Comparison of ENCODE assay signal across 33 cellular contexts in the genomic region with DNA sequence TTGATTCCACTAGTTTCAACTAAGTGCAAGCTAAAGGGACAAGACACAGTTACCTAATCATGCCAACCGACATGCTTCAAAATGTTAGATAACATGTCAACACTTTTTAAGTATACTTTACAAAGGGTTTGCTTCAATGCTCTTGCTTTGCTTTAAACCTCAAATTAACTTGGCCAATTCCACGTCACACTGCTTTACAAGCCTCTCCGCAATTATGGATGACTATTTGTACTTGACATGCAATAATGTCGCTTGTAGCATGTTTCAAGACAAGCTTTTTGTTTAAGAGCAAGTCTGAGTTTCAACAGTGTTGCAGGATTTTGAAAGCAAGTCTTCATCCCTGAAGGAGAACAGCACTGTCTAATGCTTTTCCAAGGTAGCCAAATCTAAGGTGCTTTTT.
"Had no signal": no experiment of that assay in that cellular context is flagged by ENCODE, and none has a peak within 500 bp of the region (broad histone marks: within the 10 kb centered on the region; RNA-seq: fewer than 3 reads in every experiment).

No MANE protein-coding gene starts in this region.

- H3K4me3 ChIP-seq: adrenal gland, body of pancreas, breast epithelium had no signal

- DNase-seq: activated B cell treated with CpG ODN at 0.5 μM for 24 hours; activated CD4-positive, alpha-beta memory T cell treated with anti-CD3 and anti-CD28 coated beads for 36 hours; activated CD4-positive, alpha-beta T cell treated with anti-CD3 and anti-CD28 coated beads for 4 hours; activated CD4-positive, alpha-beta T cell treated with anti-CD3 and anti-CD28 coated beads, Interleukin-2, amount 10 ng/mL, durations not matched to agents 24 days and 14 days; activated CD4-positive, alpha-beta T cell treated with anti-CD3 and anti-CD28 coated beads, Interleukin-2, amount 50 U/mL, for 1 hour; activated CD4-positive, alpha-beta T cell treated with anti-CD3 and anti-CD28 coated beads, Interleukin-2, amount 50 U/mL, for 4 hours; activated CD4-positive, CD25-positive, alpha-beta regulatory T cell treated with anti-CD3 and anti-CD28 coated beads, Interleukin-2, amount 50 U/mL, for 72 hours; activated CD8-positive, alpha-beta memory T cell treated with anti-CD3 and anti-CD28 coated beads, Interleukin-2, amount 50 U/mL, for 48 hours; activated CD8-positive, alpha-beta T cell treated with anti-CD3 and anti-CD28 coated beads for 36 hours; activated effector memory CD4-positive, alpha-beta T cell treated with anti-CD3 and anti-CD28 coated beads, Interleukin-2, amount 50 U/mL, for 16 hours; activated gamma-delta T cell treated with Interleukin-2 at 50 U/mL for 16 hours; activated naive CD4-positive, alpha-beta T cell; activated naive CD4-positive, alpha-beta T cell treated with anti-CD3 and anti-CD28 coated beads for 36 hours; activated naive CD4-positive, alpha-beta T cell treated with anti-CD3 and anti-CD28 coated beads, Interleukin-2, amount 50 U/mL, for 16 hours; activated naive CD8-positive, alpha-beta T cell treated with anti-CD3 and anti-CD28 coated beads for 36 hours; activated T-cell treated with anti-CD3 and anti-CD28 coated beads, Interleukin-2, amount 50 U/mL, for 24 hours; activated T-cell treated with anti-CD3 and anti-CD28 coated beads, Interleukin-2, amount 50 U/mL, for 48 hours; adrenal gland; amniotic stem cell; aorta; body of pancreas; brain microvascular endothelial cell; central memory CD4-positive, alpha-beta T cell; T-helper 1 cell; T-helper 2 cell; T-helper 9 cell had no signal

- H3K27me3 ChIP-seq: adrenal gland, body of pancreas, brain microvascular endothelial cell, breast epithelium had no signal

- H3K4me1 ChIP-seq: adrenal gland, body of pancreas, breast epithelium had no signal

- H3K4me3 Mint-ChIP-seq: activated B cell treated with CpG ODN at 0.5 μM for 24 hours; activated CD4-positive, alpha-beta memory T cell treated with anti-CD3 and anti-CD28 coated beads for 36 hours; activated CD4-positive, alpha-beta T cell treated with anti-CD3 and anti-CD28 coated beads, Interleukin-2, amount 10 ng/mL, durations not matched to agents 24 days and 14 days; activated CD8-positive, alpha-beta T cell treated with anti-CD3 and anti-CD28 coated beads for 36 hours; activated naive CD4-positive, alpha-beta T cell treated with anti-CD3 and anti-CD28 coated beads for 36 hours; activated naive CD8-positive, alpha-beta T cell treated with anti-CD3 and anti-CD28 coated beads for 36 hours; activated T-cell treated with anti-CD3 and anti-CD28 coated beads, Interleukin-2, amount 50 U/mL, for 24 hours; activated T-helper 1 cell treated with anti-CD3 and anti-CD28 coated beads, Interleukin-12 subunit alpha, Interleukin-12 subunit beta, Interleukin-2, Interleukin-4 antibody, amounts not matched to agents 30 ng/mL and 10 ng/mL and 1 ng/mL, durations not matched to agents 14 hours and 24 hours and 36 hours; activated T-helper 17 cell treated with anti-CD3 and anti-CD28 coated beads, Interleukin-2, amount 50 U/mL, for 72 hours; T-helper 1 cell treated with Interleukin-12 subunit alpha and Interleukin-12 subunit beta and Interleukin-4 antibody, amounts not matched to agents 30 μg/mL and 1 μg/mL, for 36 hours; T-helper 2 cell treated with Interferon-gamma antibody and Interleukin-4, amounts not matched to agents 5 μg/mL and 100 μg/mL, for 36 hours had no signal

- H3K9me3 Mint-ChIP-seq: activated B cell treated with CpG ODN at 0.5 μM for 24 hours had no signal

- H3K36me3 ChIP-seq: adrenal gland, brain microvascular endothelial cell, breast epithelium had no signal

- ATAC-seq: activated CD8-positive, alpha-beta T cell treated with anti-CD3 and anti-CD28 coated beads for 36 hours; activated naive CD4-positive, alpha-beta T cell treated with anti-CD3 and anti-CD28 coated beads, Interleukin-2, amount 50 U/mL, for 72 hours; activated T-helper 17 cell treated with anti-CD3 and anti-CD28 coated beads, Interleukin-2, amount 50 U/mL, for 72 hours; body of pancreas had no signal

- H3K36me3 Mint-ChIP-seq: activated CD4-positive, alpha-beta memory T cell treated with anti-CD3 and anti-CD28 coated beads for 36 hours; activated naive CD4-positive, alpha-beta T cell treated with anti-CD3 and anti-CD28 coated beads, Interleukin-2, amount 50 U/mL, for 72 hours; activated naive CD8-positive, alpha-beta T cell treated with anti-CD3 and anti-CD28 coated beads for 36 hours had no signal

- H3K27ac ChIP-seq: adrenal gland, body of pancreas, brain microvascular endothelial cell, breast epithelium, VCaP had no signal

- H3K27ac Mint-ChIP-seq: activated B cell treated with CpG ODN at 0.5 μM for 24 hours; activated CD4-positive, alpha-beta memory T cell treated with anti-CD3 and anti-CD28 coated beads for 36 hours; activated CD4-positive, alpha-beta T cell treated with anti-CD3 and anti-CD28 coated beads, Interleukin-2, amount 10 ng/mL, durations not matched to agents 24 days and 14 days; activated CD8-positive, alpha-beta T cell treated with anti-CD3 and anti-CD28 coated beads for 36 hours; activated naive CD4-positive, alpha-beta T cell treated with anti-CD3 and anti-CD28 coated beads for 36 hours; activated naive CD4-positive, alpha-beta T cell treated with anti-CD3 and anti-CD28 coated beads, Interleukin-2, amount 50 U/mL, for 72 hours; activated naive CD8-positive, alpha-beta T cell treated with anti-CD3 and anti-CD28 coated beads for 36 hours; activated T-cell treated with anti-CD3 and anti-CD28 coated beads, Interleukin-2, amount 50 U/mL, for 24 hours; activated T-helper 1 cell treated with anti-CD3 and anti-CD28 coated beads, Interleukin-12 subunit alpha, Interleukin-12 subunit beta, Interleukin-2, Interleukin-4 antibody, amounts not matched to agents 30 ng/mL and 10 ng/mL and 1 ng/mL, durations not matched to agents 14 hours and 24 hours and 36 hours; activated T-helper 17 cell treated with anti-CD3 and anti-CD28 coated beads, Interleukin-2, amount 50 U/mL, for 72 hours; T-helper 1 cell treated with Interleukin-12 subunit alpha and Interleukin-12 subunit beta and Interleukin-4 antibody, amounts not matched to agents 30 μg/mL and 1 μg/mL, for 36 hours; T-helper 2 cell treated with Interferon-gamma antibody and Interleukin-4, amounts not matched to agents 5 μg/mL and 100 μg/mL, for 36 hours had no signal

- H3K27me3 Mint-ChIP-seq: activated B cell treated with CpG ODN at 0.5 μM for 24 hours; activated CD4-positive, alpha-beta memory T cell treated with anti-CD3 and anti-CD28 coated beads for 36 hours; activated CD4-positive, alpha-beta T cell treated with anti-CD3 and anti-CD28 coated beads, Interleukin-2, amount 10 ng/mL, durations not matched to agents 24 days and 14 days; activated CD8-positive, alpha-beta T cell treated with anti-CD3 and anti-CD28 coated beads for 36 hours; activated naive CD8-positive, alpha-beta T cell treated with anti-CD3 and anti-CD28 coated beads for 36 hours; activated T-cell treated with anti-CD3 and anti-CD28 coated beads, Interleukin-2, amount 50 U/mL, for 24 hours; activated T-helper 17 cell treated with anti-CD3 and anti-CD28 coated beads, Interleukin-2, amount 50 U/mL, for 72 hours had no signal

- H3K4me1 Mint-ChIP-seq: activated B cell treated with CpG ODN at 0.5 μM for 24 hours; activated CD4-positive, alpha-beta T cell treated with anti-CD3 and anti-CD28 coated beads, Interleukin-2, amount 10 ng/mL, durations not matched to agents 24 days and 14 days; activated naive CD8-positive, alpha-beta T cell treated with anti-CD3 and anti-CD28 coated beads for 36 hours; activated T-helper 17 cell treated with anti-CD3 and anti-CD28 coated beads, Interleukin-2, amount 50 U/mL, for 72 hours had no signal

- H3K9me3 ChIP-seq: adrenal gland, body of pancreas, breast epithelium had no signal
